In genomic region chr7:36082910-36083309, GRCh38 we compare ENCODE assay signal across 21 cellular contexts.
DNase-seq lines count a peak whose midpoint lies in the region; ATAC-seq, FAIRE-seq and TF ChIP-seq lines count a peak whose summit lies in the region.
"Had no signal": no experiment of that assay in that cellular context is flagged by ENCODE, and none has a peak within 500 bp of the region (broad histone marks: within the 10 kb centered on the region; RNA-seq: fewer than 3 reads in every experiment).

No MANE protein-coding gene starts in this region.

- intact Hi-C loops in K562 (cut with micrococcal nuclease) = no loop called here
- intact Hi-C loops in activated CD4-positive, alpha-beta T cell treated with anti-CD3 and anti-CD28 coated beads for 36 hours (cut with DNase I, micrococcal nuclease) = no loop called here

- no peak overlapping the region for H3K4ac ChIP-seq in H9 (ENCODE audit: low read depth, low read length)

- FAIRE-seq in K562 (lab: Jason Lieb, UNC) = no peak
- FAIRE-seq in keratinocyte (lab: Jason Lieb, UNC) = no peak
- FAIRE-seq: GM12878 had no signal

- TF ChIP-seq CTCF in BJ (IDR thresholded peaks at IDR 0.05; ENCODE audit: insufficient read depth, low read depth, low read length) = 0 out of 2 replicates have a peak, but pooled peaks have one; percentile 12
- TF ChIP-seq CTCF in H9 (conservative IDR thresholded peaks at IDR 0.05) = peak; percentile 45; the same call in 2 of the 3 replicates
- TF ChIP-seq CTCF in K562 (IDR thresholded peaks at IDR 0.05 in 2 of 3, conservative IDR thresholded peaks at IDR 0.05 in 1 of 3; ENCODE audit: insufficient read depth in 2 of 3, low read depth in 1 of 3, low read length in 3 of 3) = peak; percentile 12 to 32 (median 26); a peak in 2 of 6 replicates
- peak in 2 of 3 experiments; percentile 8 to 17 for TF ChIP-seq CTCF in keratinocyte (optimal IDR thresholded peaks at IDR 0.05 in 1 of 3, IDR thresholded peaks at IDR 0.05 in 1 of 3, conservative IDR thresholded peaks at IDR 0.05 in 1 of 3; ENCODE audit: extremely low read depth in 1 of 3, insufficient read depth in 2 of 3, low read length in 3 of 3)

- no peak overlapping the region for H4K5ac ChIP-seq in H9 (ENCODE audit: insufficient read length, low read depth, low read length)

- H3K9me3 ChIP-seq in H9 (ENCODE audit: control insufficient read depth, low read depth, low read length) = no peaks in the 10 kb centered on the region
- no peaks in the 10 kb centered on the region for H3K9me3 ChIP-seq in K562 (replicated peaks; ENCODE audit: control insufficient read depth, insufficient read depth, low read depth, low read length)
- no peaks in the 10 kb centered on the region for H3K9me3 ChIP-seq in keratinocyte (ENCODE audit: control insufficient read depth, low read depth, low read length)
- H3K9me3 ChIP-seq: lower lobe of right lung, transverse colon had no signal

- H3K4me3 ChIP-seq in BJ (ENCODE audit: low read depth, low read length) (no peak overlapping the region), K562 (no peak overlapping the region), keratinocyte (ENCODE audit: control insufficient read depth in 2 of 3, extremely low read depth in 1 of 3, insufficient read depth in 2 of 3, low read depth in 1 of 3, low read length in 3 of 3) (no peak overlapping the region)
- H3K4me3 ChIP-seq: BLaER1 treated with 17β-estradiol and CSF1 and Interleukin-3, amounts not matched to agents 10 nM and 100 nM; GM12878; lower lobe of right lung; transverse colon had no signal

- H3K4me2 ChIP-seq in H9 (ENCODE audit: insufficient read depth, insufficient read length, low read length) (no peak overlapping the region), K562 (ENCODE audit: insufficient read depth, low read length) (no peak overlapping the region), keratinocyte (ENCODE audit: control insufficient read depth, extremely low read depth, insufficient read depth, low read depth, low read length) (no peak overlapping the region)
- H3K4me2 ChIP-seq: BLaER1 treated with 17β-estradiol and CSF1 and Interleukin-3, amounts not matched to agents 10 nM and 100 nM had no signal

- POLR2A ChIA-PET in BJ (lab: Charles Lee) (no interaction called here), K562 (lab: Yijun Ruan, JAX) (interaction anchor here (1.3 kb wide), 1 partner anchor 9 kb away, joined by 4 read pairs; no protein-coding TSS in a partner anchor)
- POLR2A ChIA-PET in activated CD4-positive, alpha-beta T cell treated with anti-CD3 and anti-CD28 coated beads for 36 hours (lab: Charles Lee) = no interaction called here

- no peak overlapping the region for H3K56ac ChIP-seq in H9 (ENCODE audit: insufficient read length, low read depth, low read length)

- H4K20me1 ChIP-seq in H9 (ENCODE audit: control insufficient read depth, insufficient read depth, insufficient read length) (no peaks in the 10 kb centered on the region), K562 (replicated peaks; ENCODE audit: control insufficient read depth, insufficient read depth, low read length) (no peaks in the 10 kb centered on the region; the same call in 1 of the 2 replicates), keratinocyte (ENCODE audit: control insufficient read depth, extremely low read depth, insufficient read depth, low read length) (no peaks in the 10 kb centered on the region)
- H4K20me1 ChIP-seq: BLaER1 treated with 17β-estradiol and CSF1 and Interleukin-3, amounts not matched to agents 10 nM and 100 nM had no signal

- no peak overlapping the region for H2AK5ac ChIP-seq in H9 (ENCODE audit: insufficient read length, low read length)

- H3K4me3 Mint-ChIP-seq in H9 = no peak overlapping the region
- no peak overlapping the region for H3K4me3 Mint-ChIP-seq in activated CD4-positive, alpha-beta T cell treated with anti-CD3 and anti-CD28 coated beads for 36 hours
- H3K4me3 Mint-ChIP-seq: stimulated activated naive B cell treated with anti-CD40 and anti-IgM and Interleukin-4, amounts not matched to agents 10 μg/mL and 1 μg/mL and 100 μg/mL, for 72 hours; T-helper 1 cell treated with Interleukin-12 subunit alpha and Interleukin-12 subunit beta and Interleukin-4 antibody, amounts not matched to agents 30 μg/mL and 1 μg/mL, for 36 hours had no signal

- H2BK5ac ChIP-seq in H9 (ENCODE audit: insufficient read length, low read length) = no peak overlapping the region

- no peaks in the 10 kb centered on the region for H3K23me2 ChIP-seq in H9 (ENCODE audit: insufficient read length, low read depth, low read length, poor library complexity, severe bottlenecking)

- H3K14ac ChIP-seq in H9 (ENCODE audit: insufficient read depth, low read length) = no peak overlapping the region

- CTCF ChIA-PET in BJ (lab: Yijun Ruan, JAX) (interaction anchor here (0.8 to 1.1 kb wide), 2 partner anchors 12 to 21 kb away, joined by 3 to 6 read pairs; no protein-coding TSS in a partner anchor), K562 (lab: Yijun Ruan, JAX; ENCODE audit: low intra/inter-chr PET ratio) (no interaction called here)
- CTCF ChIA-PET in activated CD4-positive, alpha-beta T cell treated with anti-CD3 and anti-CD28 coated beads for 36 hours (lab: Charles Lee) = interaction anchor here (1.2 kb wide), 1 partner anchor 34 kb away, joined by 5 read pairs; no protein-coding TSS in a partner anchor

- H3K9ac ChIP-seq in H9 (ENCODE audit: extremely low read depth, insufficient read length, low read length) (no peak overlapping the region), K562 (ENCODE audit: insufficient read depth in 1 of 2, low read depth in 2 of 2, low read length in 2 of 2) (no peak overlapping the region), keratinocyte (ENCODE audit: control insufficient read depth, extremely low read depth, insufficient read depth, low read length) (no peak overlapping the region)
- H3K9ac ChIP-seq: BLaER1 treated with 17β-estradiol and CSF1 and Interleukin-3, amounts not matched to agents 10 nM and 100 nM had no signal

- peak; percentile 15 to 30; a peak in 1 of 4 replicates for TF ChIP-seq RAD21 in K562 (CRISPR knock-in tag; conservative IDR thresholded peaks at IDR 0.05 in 1 of 2, IDR thresholded peaks at IDR 0.05 in 1 of 2)

- no CpG with 5 or more reads among the region's 5 CpGs for WGBS in H9 (ENCODE audit: extremely low coverage, insufficient read length, low lambda C conversion rate)
- WGBS in K562 (ENCODE audit: insufficient coverage, low coverage, missing lambda C conversion rate) = 3% methylated on average over 5 of the region's 5 CpGs

- H2AFZ ChIP-seq in H9 (ENCODE audit: low read length) = no peak overlapping the region
- no peak overlapping the region for H2AFZ ChIP-seq in K562 (ENCODE audit: low read depth, low read length)
- H2AFZ ChIP-seq in keratinocyte (ENCODE audit: control insufficient read depth, low read length) = no peak overlapping the region

- DNase-seq in BJ (ENCODE audit: low read depth) (no peak), H9 (peak; percentile 50), K562 (ENCODE audit: extremely low read depth in 1 of 4, low spot score in 3 of 4) (peak in 3 of 4 experiments; percentile 29 to 45 (median 33)), keratinocyte (ENCODE audit: low read depth, low spot score) (no peak), ureter (ENCODE audit: low spot score) (no peak)
- DNase-seq in activated CD4-positive, alpha-beta T cell treated with anti-CD3 and anti-CD28 coated beads for 36 hours = no peak
- DNase-seq: activated CD4-positive, alpha-beta T cell treated with anti-CD3 and anti-CD28 coated beads, Interleukin-2, amount 50 U/mL, for 4 hours; activated effector memory CD4-positive, alpha-beta T cell treated with anti-CD3 and anti-CD28 coated beads, Interleukin-2, amount 50 U/mL, for 16 hours; caudate nucleus; effector CD4-positive, alpha-beta T cell; GF-D8; lower lobe of right lung; NCI-H1092 treated with DMSO at 0.1 percent for 48 hours; occipital lobe; SIG-M5; stimulated activated naive B cell treated with anti-CD40 and anti-IgM and Interleukin-4, amounts not matched to agents 10 μg/mL and 1 μg/mL and 100 μg/mL, for 72 hours; transverse colon had no signal

- peaks cover 0 to 4% (median 0%) of the 10 kb centered on the region in 3 experiments; a peak in 2 of 7 replicates for H3K36me3 Mint-ChIP-seq in H9 (ENCODE audit: insufficient read depth in 1 of 3, low read depth in 3 of 3)
- no peaks in the 10 kb centered on the region for H3K36me3 Mint-ChIP-seq in activated CD4-positive, alpha-beta T cell treated with anti-CD3 and anti-CD28 coated beads for 36 hours (ENCODE audit: low read depth)
- H3K36me3 Mint-ChIP-seq: stimulated activated naive B cell treated with anti-CD40 and anti-IgM and Interleukin-4, amounts not matched to agents 10 μg/mL and 1 μg/mL and 100 μg/mL, for 72 hours had no signal

- peaks cover 16% of the 10 kb centered on the region for H3K27me3 Mint-ChIP-seq in H9 (ENCODE audit: low read depth)
- no peaks in the 10 kb centered on the region for H3K27me3 Mint-ChIP-seq in activated CD4-positive, alpha-beta T cell treated with anti-CD3 and anti-CD28 coated beads for 36 hours

- ATAC-seq in K562 = peak; percentile 82
- ATAC-seq in GM18861 (IDR thresholded peaks at IDR 0.05; ENCODE audit: unreplicated experiment) = no peak
- ATAC-seq in activated CD4-positive, alpha-beta T cell treated with anti-CD3 and anti-CD28 coated beads for 36 hours = no peak
- ATAC-seq: GM12878; lower lobe of right lung; stimulated activated naive B cell treated with anti-CD40 and anti-IgM and Interleukin-4, amounts not matched to agents 10 μg/mL and 1 μg/mL and 100 μg/mL, for 72 hours had no signal

- no peak overlapping the region for H2BK15ac ChIP-seq in H9 (ENCODE audit: low read depth, low read length)

- BruUV-seq in K562 (replicated peaks; lab: Mats Ljungman, UMichigan) = no TSS peak

- no peaks in the 10 kb centered on the region for H3K79me1 ChIP-seq in H9 (ENCODE audit: insufficient read depth, low read depth, low read length, poor library complexity, severe bottlenecking)

- no peak overlapping the region for H3K27ac Mint-ChIP-seq in H9
- no peak overlapping the region for H3K27ac Mint-ChIP-seq in activated CD4-positive, alpha-beta T cell treated with anti-CD3 and anti-CD28 coated beads for 36 hours
- H3K27ac Mint-ChIP-seq: stimulated activated naive B cell treated with anti-CD40 and anti-IgM and Interleukin-4, amounts not matched to agents 10 μg/mL and 1 μg/mL and 100 μg/mL, for 72 hours; T-helper 1 cell treated with Interleukin-12 subunit alpha and Interleukin-12 subunit beta and Interleukin-4 antibody, amounts not matched to agents 30 μg/mL and 1 μg/mL, for 36 hours had no signal

- H3K36me3 ChIP-seq in BJ (ENCODE audit: control insufficient read depth, insufficient read depth, low read length) (no peaks in the 10 kb centered on the region), K562 (ENCODE audit: control insufficient read depth, insufficient read depth, low read length) (no peaks in the 10 kb centered on the region), keratinocyte (ENCODE audit: control insufficient read depth in 2 of 2, extremely low read depth in 1 of 2, insufficient read depth in 2 of 2, low read length in 2 of 2) (no peaks in the 10 kb centered on the region)
- H3K36me3 ChIP-seq: BLaER1 treated with 17β-estradiol and CSF1 and Interleukin-3, amounts not matched to agents 10 nM and 100 nM; lower lobe of right lung; transverse colon had no signal

- no peaks in the 10 kb centered on the region for H3K79me2 ChIP-seq in H9 (ENCODE audit: insufficient read depth, low read length)
- H3K79me2 ChIP-seq in K562 (ENCODE audit: control insufficient read depth, insufficient read depth, low read length) = no peaks in the 10 kb centered on the region
- H3K79me2 ChIP-seq in keratinocyte (ENCODE audit: control insufficient read depth, insufficient read depth, low read length) = no peaks in the 10 kb centered on the region

- H3T11ph ChIP-seq in H9 (ENCODE audit: low read length) = no peak overlapping the region

- H4K91ac ChIP-seq in H9 (ENCODE audit: insufficient read length, low read depth, low read length) = no peak overlapping the region

- in situ Hi-C loops in K562 (cut with MboI) = no loop called here

- H4K8ac ChIP-seq in H9 (replicated peaks; ENCODE audit: insufficient read length, low read depth, low read length) = no peak overlapping the region

- no peak overlapping the region for H2BK20ac ChIP-seq in H9 (ENCODE audit: low read depth, low read length, poor library complexity, severe bottlenecking)

- peaks cover 0 to 3% of the 10 kb centered on the region in 2 experiments; a peak in 2 of 5 replicates for H3K9me3 Mint-ChIP-seq in H9
- no peaks in the 10 kb centered on the region for H3K9me3 Mint-ChIP-seq in activated CD4-positive, alpha-beta T cell treated with anti-CD3 and anti-CD28 coated beads for 36 hours (ENCODE audit: low read depth)
- H3K9me3 Mint-ChIP-seq: stimulated activated naive B cell treated with anti-CD40 and anti-IgM and Interleukin-4, amounts not matched to agents 10 μg/mL and 1 μg/mL and 100 μg/mL, for 72 hours; T-helper 1 cell treated with Interleukin-12 subunit alpha and Interleukin-12 subunit beta and Interleukin-4 antibody, amounts not matched to agents 30 μg/mL and 1 μg/mL, for 36 hours had no signal

- no peaks in the 10 kb centered on the region for H3K4me1 ChIP-seq in H9 (ENCODE audit: insufficient read depth, low read length)
- peaks cover 0 to 13% of the 10 kb centered on the region in 2 experiments; a peak in 2 of 5 replicates for H3K4me1 ChIP-seq in K562 (replicated peaks in 1 of 2; ENCODE audit: control insufficient read depth in 2 of 2, insufficient read depth in 2 of 2, low read length in 2 of 2)
- H3K4me1 ChIP-seq in keratinocyte (ENCODE audit: control insufficient read depth, extremely low read depth, insufficient read depth, low read length) = no peaks in the 10 kb centered on the region
- H3K4me1 ChIP-seq: BLaER1 treated with 17β-estradiol and CSF1 and Interleukin-3, amounts not matched to agents 10 nM and 100 nM; lower lobe of right lung; transverse colon had no signal

- peaks cover 9 to 16% of the 10 kb centered on the region in 2 experiments for H3K4me1 Mint-ChIP-seq in H9
- H3K4me1 Mint-ChIP-seq in activated CD4-positive, alpha-beta T cell treated with anti-CD3 and anti-CD28 coated beads for 36 hours = no peaks in the 10 kb centered on the region
- H3K4me1 Mint-ChIP-seq: stimulated activated naive B cell treated with anti-CD40 and anti-IgM and Interleukin-4, amounts not matched to agents 10 μg/mL and 1 μg/mL and 100 μg/mL, for 72 hours had no signal

- dilution Hi-C loops in keratinocyte (cut with MboI; ENCODE audit: extremely low pct_ligation_motif_present, low sequenced_read_pairs) = no loop called here

- H2BK120ac ChIP-seq in H9 (ENCODE audit: low read depth, low read length, poor library complexity, severe bottlenecking) = no peak overlapping the region

- H3K23ac ChIP-seq in H9 (ENCODE audit: insufficient read length, low read depth, low read length) = no peak overlapping the region

- H2BK12ac ChIP-seq in H9 (ENCODE audit: insufficient read length, low read depth, low read length) = no peak overlapping the region

- no peak for TF ChIP-seq POLR2A in K562 (conservative IDR thresholded peaks at IDR 0.05)

- no peak overlapping the region for H3K27ac ChIP-seq in H9 (ENCODE audit: insufficient read length, low read depth, low read length)
- no peak overlapping the region for H3K27ac ChIP-seq in K562 (ENCODE audit: extremely low read depth, low read depth, low read length)
- no peak overlapping the region for H3K27ac ChIP-seq in keratinocyte (ENCODE audit: control insufficient read depth, insufficient read depth, low read length)
- H3K27ac ChIP-seq: BLaER1 treated with 17β-estradiol and CSF1 and Interleukin-3, amounts not matched to agents 10 nM and 100 nM; lower lobe of right lung; transverse colon had no signal

- H3K27me3 ChIP-seq in BJ (ENCODE audit: control insufficient read depth, insufficient read depth, low read length) (0 out of 2 replicates have a peak, but pooled peaks cover 2% of the 10 kb centered on the region), H9 (ENCODE audit: insufficient read depth, low read length) (no peaks in the 10 kb centered on the region), K562 (ENCODE audit: control insufficient read depth in 2 of 2, insufficient read depth in 2 of 2, low read length in 2 of 2) (peaks cover 14 to 59% of the 10 kb centered on the region in 2 experiments), keratinocyte (ENCODE audit: control insufficient read depth, extremely low read depth, insufficient read depth, low read length) (peaks cover 12% of the 10 kb centered on the region)
- H3K27me3 ChIP-seq: BLaER1 treated with 17β-estradiol and CSF1 and Interleukin-3, amounts not matched to agents 10 nM and 100 nM; transverse colon had no signal

- H3K9me1 ChIP-seq in K562 (ENCODE audit: control insufficient read depth, insufficient read depth, low read length) (no peaks in the 10 kb centered on the region), keratinocyte (ENCODE audit: control insufficient read depth, extremely low read depth, insufficient read depth, low read length) (no peaks in the 10 kb centered on the region)

- TF ChIP-seq EP300 in K562 (IDR thresholded peaks at IDR 0.05; ENCODE audit: low read length) = no peak

- no peak overlapping the region for H3K18ac ChIP-seq in H9 (ENCODE audit: insufficient read length, low read depth, low read length)

Comparison
In these comparisons a context has a peak if more than half of its experiments do, and no peak if none do; other contexts are left out.
1. DNase-seq: peak in H9 (single experiment) and K562 (3 of 4); none in BJ (single experiment), keratinocyte (single experiment), activated CD4-positive, alpha-beta T cell treated with anti-CD3 and anti-CD28 coated beads for 36 hours (single experiment) and ureter (single experiment).
2. Peak in every context shown above with its lines, with median percentiles within 50 percentile points of each other: CTCF ChIP-seq.